Comparison of ENCODE assay signal across 8 cellular contexts in genomic region chr17:41966453-41967140, GRCh38. TPM values are rescaled to one million over a fixed set of nuclear protein-coding genes. Genes with fewer than 3 reads are reported as not detected.
DNase-seq lines count a peak whose midpoint lies in the region; ATAC-seq and TF ChIP-seq lines count a peak whose summit lies in the region.

Gene CNP, plus strand, starts transcription at chr17:41966795. Its CDS starts 90 bp downstream, at chr17:41966885.

- H3K27me3 ChIP-seq in cardiac muscle cell, result no peaks in the 10 kb centered on the region
- H3K27me3 ChIP-seq in tibial nerve, result no peaks in the 10 kb centered on the region

- peak within 1 kb of the TSS; percentile 77 for H3K27ac ChIP-seq in cardiac muscle cell
- peak within 1 kb of the TSS; percentile 87 to 97 (median 92) for H3K27ac ChIP-seq in tibial nerve

- H3K4me1 ChIP-seq in cardiac muscle cell (ENCODE audit: low read depth) (no peaks in the 10 kb centered on the region), tibial nerve (peaks cover 0 to 67% (median 26%) of the 10 kb centered on the region in 4 donors)

- 0 to 1% methylated on average over 31 to 44 of the region's 71 CpGs for WGBS in tibial nerve, 2 donors

- peak in 1 of 2 donors; percentile 92 for TF ChIP-seq EP300 in tibial nerve (IDR thresholded peaks at IDR 0.05)

- H3K4me3 ChIP-seq in cardiac muscle cell (peak within 1 kb of the TSS; percentile 58), tibial nerve (peak within 1 kb of the TSS; percentile 76 to 99 (median 90))

- H3K9me3 ChIP-seq in cardiac muscle cell (ENCODE audit: low read depth) (no peaks in the 10 kb centered on the region), tibial nerve (no peaks in the 10 kb centered on the region)

- TF ChIP-seq POLR2A in tibial nerve (IDR thresholded peaks at IDR 0.05), result peak; percentile 20 to 83

- peak; percentile 33 for DNase-seq in GF-D8 (lab: John Stamatoyannopoulos, UW)
- DNase-seq in NCI-H1417 (lab: John Stamatoyannopoulos, UW), result peak; percentile 92 to 93 (median 93)
- DNase-seq in SW480 (ENCODE audit: low spot score), result peak; percentile 84
- DNase-seq in activated naive CD8-positive, alpha-beta T cell treated with anti-CD3 and anti-CD28 coated beads, Interleukin-2, amount 50 U/mL, for 16 hours (ENCODE audit: low read depth, low spot score), result peak; percentile 79
- DNase-seq in cardiac muscle cell (ENCODE audit: low read depth in 1 of 2, low spot score in 1 of 2), result peak; percentile 94 to 96
- DNase-seq in pons (ENCODE audit: low spot score), result peak; percentile 89
- DNase-seq in tibial nerve (ENCODE audit: low spot score in 2 of 2), result peak; percentile 83 to 85

- peak; percentile 64 for ATAC-seq in HG02588 (IDR thresholded peaks at IDR 0.05; ENCODE audit: unreplicated experiment)

- H3K36me3 ChIP-seq in cardiac muscle cell (no peaks in the 10 kb centered on the region), tibial nerve (peaks cover 0 to 35% (median 0%) of the 10 kb centered on the region in 3 donors)

- TF ChIP-seq CTCF in cardiac muscle cell (IDR thresholded peaks at IDR 0.05; ENCODE audit: low read depth, low read length) (no peak), tibial nerve (IDR thresholded peaks at IDR 0.05) (peak in 2 of 5 experiments; percentile 7 to 23)

RNA-seq across cellular contexts. Expression of gene CNP, which starts in this region (rescaled TPM):
- total RNA-seq in cardiac muscle cell (69.0 and 70.0 TPM in 2 replicates), tibial nerve (100 to 1,000 TPM; 174 to 345 (median 256) TPM)
- polyA plus RNA-seq in cardiac muscle cell, result 79.4 and 82.8 TPM in 2 replicates

Comparison
In these comparisons a context has a peak if more than half of its experiments do, and no peak if none do; other contexts are left out.
1. Peak in every context shown above with its lines: DNase-seq, ATAC-seq, H3K4me3 ChIP-seq and H3K27ac ChIP-seq.
2. DNase-seq: peak in every context shown above with its lines; median percentile 95 in cardiac muscle cell; 93 in NCI-H1417; 89 in pons; 84 in SW480; 84 in tibial nerve; 79 in activated naive CD8-positive, alpha-beta T cell treated with anti-CD3 and anti-CD28 coated beads, Interleukin-2, amount 50 U/mL, for 16 hours; 33 in GF-D8.